ENCODE assay signal across 12 cellular contexts in the genomic region with DNA sequence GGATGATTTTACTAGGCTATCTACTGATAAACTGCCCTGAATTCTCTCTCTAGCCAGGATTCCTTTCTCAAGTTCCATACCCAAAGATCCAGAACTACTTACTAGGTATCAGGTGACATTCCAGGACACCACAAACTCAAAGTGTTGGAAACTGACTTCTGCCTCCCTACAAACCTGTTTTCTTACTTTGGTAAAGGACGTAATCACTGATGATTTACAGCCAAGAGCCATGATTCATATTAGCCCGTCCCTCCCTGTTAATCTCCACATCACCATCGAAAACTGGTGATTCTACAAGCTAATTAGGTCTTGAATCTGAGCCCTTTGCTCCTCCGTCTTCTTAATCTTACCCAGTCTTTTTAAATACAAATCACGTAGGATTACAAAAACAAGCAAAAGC. TPM values are rescaled to one million over a fixed set of nuclear protein-coding genes. Genes with fewer than 3 reads are reported as not detected.
DNase-seq lines count a peak whose midpoint lies in the region; ATAC-seq and TF ChIP-seq lines count a peak whose summit lies in the region.
"Had no signal": no experiment of that assay in that cellular context is flagged by ENCODE, and none has a peak within 500 bp of the region (broad histone marks: within the 10 kb centered on the region; RNA-seq: fewer than 3 reads in every experiment).

No MANE protein-coding gene starts in this region.

- H3K27me3 Mint-ChIP-seq in stimulated activated naive CD8-positive, alpha-beta T cell treated with anti-CD3 and anti-CD28 coated beads, Interleukin-15, Interleukin-2, amounts not matched to agents 100 ng/mL and 50 ng/mL, for 24 hours: no peaks in the 10 kb centered on the region
- no peaks in the 10 kb centered on the region for H3K27me3 Mint-ChIP-seq in stimulated activated naive CD8-positive, alpha-beta T cell treated with anti-CD3 and anti-CD28 coated beads, Interleukin-15, amount 100 ng/mL, for 72 hours
- H3K27me3 Mint-ChIP-seq in activated naive CD8-positive, alpha-beta T cell treated with anti-CD3 and anti-CD28 coated beads, Interleukin-2, amount 50 U/mL, for 24 hours: peaks cover 4% of the 10 kb centered on the region
- no peaks in the 10 kb centered on the region for H3K27me3 Mint-ChIP-seq in glutamatergic neuron (ENCODE audit: unreplicated experiment)

- no peak overlapping the region for H3K23ac ChIP-seq in mesenchymal stem cell (ENCODE audit: low read length in 2 of 2)

- H2BK12ac ChIP-seq in mesenchymal stem cell (ENCODE audit: low read length in 2 of 2): no peak overlapping the region

- no peak overlapping the region for H3K27ac ChIP-seq in mesenchymal stem cell (ENCODE audit: low read length, poor library complexity, severe bottlenecking)
- peak overlapping the region in 1 of 2 donors; percentile 97 for H3K27ac ChIP-seq in ascending aorta

- H2BK15ac ChIP-seq in mesenchymal stem cell (ENCODE audit: low read depth, poor library complexity, severe bottlenecking): no peak overlapping the region

- H3K4me1 ChIP-seq in mesenchymal stem cell (ENCODE audit: control insufficient read depth, insufficient read depth, low read depth, low read length): no peaks in the 10 kb centered on the region
- peaks cover 0 to 22% of the 10 kb centered on the region in 2 donors for H3K4me1 ChIP-seq in ascending aorta

- peaks cover 1 to 3% of the 10 kb centered on the region in 2 experiments for H3K36me3 ChIP-seq in mesenchymal stem cell (ENCODE audit: control insufficient read depth in 1 of 2, insufficient read depth in 2 of 2, low read depth in 1 of 2, low read length in 2 of 2)
- H3K36me3 ChIP-seq in ascending aorta: no peaks in the 10 kb centered on the region

- H3K9ac ChIP-seq in mesenchymal stem cell (ENCODE audit: low read length): peak overlapping the region; percentile 97

- intact Hi-C loops in ascending aorta (cut with DNase I): no loop called here

- H2AFZ ChIP-seq in mesenchymal stem cell (ENCODE audit: low read depth, low read length): no peak overlapping the region

- no peak overlapping the region for H3K14ac ChIP-seq in mesenchymal stem cell (ENCODE audit: low read length in 2 of 2)

- WGBS in mesenchymal stem cell: 90% methylated on average over 4 of the region's 5 CpGs

- no peak overlapping the region for H3K4me2 ChIP-seq in mesenchymal stem cell (ENCODE audit: low read length, poor library complexity, severe bottlenecking)

- H4K8ac ChIP-seq in mesenchymal stem cell (ENCODE audit: low read length): no peak overlapping the region

- H3K4me1 Mint-ChIP-seq in stimulated activated naive CD8-positive, alpha-beta T cell treated with anti-CD3 and anti-CD28 coated beads, Interleukin-15, Interleukin-2, amounts not matched to agents 100 ng/mL and 50 ng/mL, for 24 hours (ENCODE audit: low read depth): peaks cover 27% of the 10 kb centered on the region
- H3K4me1 Mint-ChIP-seq in stimulated activated naive CD8-positive, alpha-beta T cell treated with anti-CD3 and anti-CD28 coated beads, Interleukin-15, amount 100 ng/mL, for 72 hours: peaks cover 48% of the 10 kb centered on the region
- H3K4me1 Mint-ChIP-seq in activated naive CD8-positive, alpha-beta T cell treated with anti-CD3 and anti-CD28 coated beads, Interleukin-2, amount 50 U/mL, for 24 hours: peaks cover 32% of the 10 kb centered on the region
- peaks cover 4% of the 10 kb centered on the region for H3K4me1 Mint-ChIP-seq in glutamatergic neuron (ENCODE audit: low read depth, unreplicated experiment)

- no peak overlapping the region for H2BK5ac ChIP-seq in mesenchymal stem cell (ENCODE audit: low read depth, low read length, poor library complexity, severe bottlenecking)

- H3K27ac Mint-ChIP-seq in stimulated activated naive CD8-positive, alpha-beta T cell treated with anti-CD3 and anti-CD28 coated beads, Interleukin-15, Interleukin-2, amounts not matched to agents 100 ng/mL and 50 ng/mL, for 24 hours: no peak overlapping the region
- H3K27ac Mint-ChIP-seq in stimulated activated naive CD8-positive, alpha-beta T cell treated with anti-CD3 and anti-CD28 coated beads, Interleukin-15, amount 100 ng/mL, for 72 hours: no peak overlapping the region
- no peak overlapping the region for H3K27ac Mint-ChIP-seq in activated naive CD8-positive, alpha-beta T cell treated with anti-CD3 and anti-CD28 coated beads, Interleukin-2, amount 50 U/mL, for 24 hours
- no peak overlapping the region for H3K27ac Mint-ChIP-seq in glutamatergic neuron (ENCODE audit: unreplicated experiment)

- H4K91ac ChIP-seq in mesenchymal stem cell (ENCODE audit: low read length): no peak overlapping the region

- H3K9me3 Mint-ChIP-seq in stimulated activated naive CD8-positive, alpha-beta T cell treated with anti-CD3 and anti-CD28 coated beads, Interleukin-15, Interleukin-2, amounts not matched to agents 100 ng/mL and 50 ng/mL, for 24 hours: no peaks in the 10 kb centered on the region
- H3K9me3 Mint-ChIP-seq in stimulated activated naive CD8-positive, alpha-beta T cell treated with anti-CD3 and anti-CD28 coated beads, Interleukin-15, amount 100 ng/mL, for 72 hours: no peaks in the 10 kb centered on the region
- H3K9me3 Mint-ChIP-seq in activated naive CD8-positive, alpha-beta T cell treated with anti-CD3 and anti-CD28 coated beads, Interleukin-2, amount 50 U/mL, for 24 hours: no peaks in the 10 kb centered on the region
- H3K9me3 Mint-ChIP-seq in glutamatergic neuron (ENCODE audit: unreplicated experiment): no peaks in the 10 kb centered on the region

- no peak for ATAC-seq in stimulated activated naive CD8-positive, alpha-beta T cell treated with anti-CD3 and anti-CD28 coated beads, Interleukin-15, amount 100 ng/mL, for 72 hours
- no peak for ATAC-seq in activated naive CD8-positive, alpha-beta T cell treated with anti-CD3 and anti-CD28 coated beads, Interleukin-2, amount 50 U/mL, for 24 hours
- no peak for ATAC-seq in HG03280 (IDR thresholded peaks at IDR 0.05; ENCODE audit: unreplicated experiment)

- no peak overlapping the region for H3K18ac ChIP-seq in mesenchymal stem cell (ENCODE audit: low read depth in 1 of 2, low read length in 2 of 2)

- no peak overlapping the region for H2AK5ac ChIP-seq in mesenchymal stem cell (ENCODE audit: low read length, severe bottlenecking)

- no peak overlapping the region for H3K4ac ChIP-seq in mesenchymal stem cell (ENCODE audit: low read depth in 1 of 2, low read length in 2 of 2)

- H3K27me3 ChIP-seq in mesenchymal stem cell (ENCODE audit: control insufficient read depth in 1 of 2, insufficient read depth in 1 of 2, low read length in 2 of 2) (no peaks in the 10 kb centered on the region), ascending aorta (no peaks in the 10 kb centered on the region)
- H3K27me3 ChIP-seq: spleen, stomach had no signal

- TF ChIP-seq CTCF in ascending aorta (IDR thresholded peaks at IDR 0.05) (no peak), glutamatergic neuron (IDR thresholded peaks at IDR 0.05; ENCODE audit: partially characterized antibody, unreplicated experiment) (no peak)

- H3K4me3 ChIP-seq in mesenchymal stem cell (ENCODE audit: insufficient read depth in 1 of 2, low read depth in 1 of 2, low read length in 2 of 2): peak overlapping the region in 1 of 2 experiments; percentile 91
- peak overlapping the region in 1 of 2 donors; percentile 99 for H3K4me3 ChIP-seq in ascending aorta

- H2BK120ac ChIP-seq in mesenchymal stem cell (ENCODE audit: low read depth, low read length): no peak overlapping the region

- peak overlapping the region; percentile 87 for H3K4me3 Mint-ChIP-seq in stimulated activated naive CD8-positive, alpha-beta T cell treated with anti-CD3 and anti-CD28 coated beads, Interleukin-15, Interleukin-2, amounts not matched to agents 100 ng/mL and 50 ng/mL, for 24 hours
- H3K4me3 Mint-ChIP-seq in stimulated activated naive CD8-positive, alpha-beta T cell treated with anti-CD3 and anti-CD28 coated beads, Interleukin-15, amount 100 ng/mL, for 72 hours: no peak overlapping the region
- H3K4me3 Mint-ChIP-seq in activated naive CD8-positive, alpha-beta T cell treated with anti-CD3 and anti-CD28 coated beads, Interleukin-2, amount 50 U/mL, for 24 hours: peak overlapping the region; percentile 87
- H3K4me3 Mint-ChIP-seq in glutamatergic neuron (ENCODE audit: unreplicated experiment): no peak overlapping the region

- H3K9me3 ChIP-seq in mesenchymal stem cell (ENCODE audit: control insufficient read depth, low read length) (no peaks in the 10 kb centered on the region), ascending aorta (no peaks in the 10 kb centered on the region)
- H3K9me3 ChIP-seq: spleen, stomach had no signal

- H3K79me1 ChIP-seq in mesenchymal stem cell (replicated peaks; ENCODE audit: low read length, poor library complexity, severe bottlenecking): peaks cover 16% of the 10 kb centered on the region

- DNase-seq in stimulated activated naive CD8-positive, alpha-beta T cell treated with anti-CD3 and anti-CD28 coated beads, Interleukin-15, amount 100 ng/mL, for 72 hours: no peak
- DNase-seq in activated naive CD8-positive, alpha-beta T cell treated with anti-CD3 and anti-CD28 coated beads, Interleukin-2, amount 50 U/mL, for 24 hours: no peak
- DNase-seq in mesenchymal stem cell: no peak
- no peak for DNase-seq in ascending aorta (ENCODE audit: low spot score in 2 of 2)
- DNase-seq in NOMO-1 (lab: John Stamatoyannopoulos, UW; ENCODE audit: unreplicated experiment in 2 of 2): no peak
- no peak for DNase-seq in glutamatergic neuron
- DNase-seq: KG1, NCI-H526, spleen, stomach had no signal

- peaks cover 1% of the 10 kb centered on the region for H3K36me3 Mint-ChIP-seq in stimulated activated naive CD8-positive, alpha-beta T cell treated with anti-CD3 and anti-CD28 coated beads, Interleukin-15, Interleukin-2, amounts not matched to agents 100 ng/mL and 50 ng/mL, for 24 hours (ENCODE audit: low read depth)
- no peaks in the 10 kb centered on the region for H3K36me3 Mint-ChIP-seq in activated naive CD8-positive, alpha-beta T cell treated with anti-CD3 and anti-CD28 coated beads, Interleukin-2, amount 50 U/mL, for 24 hours (ENCODE audit: low read depth)
- H3K36me3 Mint-ChIP-seq in glutamatergic neuron (ENCODE audit: unreplicated experiment): no peaks in the 10 kb centered on the region

RNA-seq across cellular contexts. Expression of a gene that starts 1.1 kb away (rescaled TPM):
- 6.2 TPM for polyA plus RNA-seq in mesenchymal stem cell (2013, experiment 1 of 2)
- 6.5 TPM for polyA plus RNA-seq in mesenchymal stem cell (2013, experiment 2 of 2)
- total RNA-seq in ascending aorta (8.4 TPM), glutamatergic neuron (ENCODE audit: unreplicated experiment) (13.5 TPM)

RNA-seq across cellular contexts. Expression of a gene that starts 27.7 kb away (rescaled TPM):
- not detected for polyA plus RNA-seq in mesenchymal stem cell (2013, experiment 1 of 2)
- polyA plus RNA-seq in mesenchymal stem cell (2013, experiment 2 of 2): not detected
- total RNA-seq in ascending aorta: not detected
- not detected for total RNA-seq in glutamatergic neuron (ENCODE audit: unreplicated experiment)
- total RNA-seq: spleen, stomach had no signal
- polyA plus RNA-seq: spleen, stomach had no signal

Comparison
In these comparisons a context has a peak if more than half of its experiments do, and no peak if none do; other contexts are left out.
1. H3K4me3 Mint-ChIP-seq: peak in stimulated activated naive CD8-positive, alpha-beta T cell treated with anti-CD3 and anti-CD28 coated beads, Interleukin-15, Interleukin-2, amounts not matched to agents 100 ng/mL and 50 ng/mL, for 24 hours (single experiment) and activated naive CD8-positive, alpha-beta T cell treated with anti-CD3 and anti-CD28 coated beads, Interleukin-2, amount 50 U/mL, for 24 hours (single experiment); none in stimulated activated naive CD8-positive, alpha-beta T cell treated with anti-CD3 and anti-CD28 coated beads, Interleukin-15, amount 100 ng/mL, for 72 hours (0 of 2) and glutamatergic neuron (single experiment).